ENCODE assay signal across 9 cellular contexts in genomic region chr3:69091389-69092029, GRCh38. TPM values are rescaled to one million over a fixed set of nuclear protein-coding genes. Genes with fewer than 3 reads are reported as not detected.
A peak's percentile ranks its signal among the peaks of the same experiment; 100 is the strongest.
DNase-seq lines count a peak whose midpoint lies in the region; ATAC-seq and TF ChIP-seq lines count a peak whose summit lies in the region.
"Had no signal": no experiment of that assay in that cellular context is flagged by ENCODE, and none has a peak within 500 bp of the region (broad histone marks: within the 10 kb centered on the region; RNA-seq: fewer than 3 reads in every experiment).

No MANE protein-coding gene starts in this region.

- H3K27me3 ChIP-seq in layer of hippocampus (ENCODE audit: control insufficient read depth, insufficient read depth, low read length) (no peaks in the 10 kb centered on the region), thymus (ENCODE audit: control insufficient read depth, insufficient read depth) (no peaks in the 10 kb centered on the region), Caco-2 (replicated peaks; ENCODE audit: control insufficient read depth, insufficient read depth, low read length) (no peaks in the 10 kb centered on the region)

- H3K36me3 ChIP-seq in thymus (ENCODE audit: control insufficient read depth, insufficient read depth) (peaks cover 9% of the 10 kb centered on the region), Caco-2 (ENCODE audit: control insufficient read depth, insufficient read depth, low read length) (no peaks in the 10 kb centered on the region)

- no TSS peak for BruUV-seq in Caco-2 (replicated peaks; lab: Mats Ljungman, UMichigan)

- no peaks in the 10 kb centered on the region for H3K9me3 Mint-ChIP-seq in activated T-cell treated with anti-CD3 and anti-CD28 coated beads, Interleukin-2, amount 50 U/mL, for 4 hours
- no peaks in the 10 kb centered on the region for H3K9me3 Mint-ChIP-seq in Caco-2 (ENCODE audit: unreplicated experiment)

- intact Hi-C loops in Caco-2 (cut with micrococcal nuclease; ENCODE audit: unreplicated experiment): no loop called here

- peaks cover 17% of the 10 kb centered on the region for H3K36me3 Mint-ChIP-seq in activated T-cell treated with anti-CD3 and anti-CD28 coated beads, Interleukin-2, amount 50 U/mL, for 4 hours (ENCODE audit: insufficient read depth)
- H3K36me3 Mint-ChIP-seq in T-helper 17 cell (ENCODE audit: low read depth) (peaks cover 4% of the 10 kb centered on the region), Caco-2 (ENCODE audit: insufficient read depth, unreplicated experiment) (no peaks in the 10 kb centered on the region)

- H3K4me1 ChIP-seq in thymus (ENCODE audit: control insufficient read depth, insufficient read depth, low read length) (peaks cover 37% of the 10 kb centered on the region), Caco-2 (peaks cover 11% of the 10 kb centered on the region)

- H3K9me3 ChIP-seq in T-helper 17 cell (ENCODE audit: control insufficient read depth, low read length, poor library complexity, severe bottlenecking) (no peaks in the 10 kb centered on the region), thymus (ENCODE audit: control insufficient read depth) (no peaks in the 10 kb centered on the region), Caco-2 (no peaks in the 10 kb centered on the region)

- H3K27ac ChIP-seq in layer of hippocampus (ENCODE audit: low read depth, low read length): peak overlapping the region; percentile 40
- H3K27ac ChIP-seq in thymus (ENCODE audit: low read depth): peak overlapping the region; percentile 95

- H3K4me1 Mint-ChIP-seq in activated T-cell treated with anti-CD3 and anti-CD28 coated beads, Interleukin-2, amount 50 U/mL, for 4 hours (ENCODE audit: low read depth): peaks cover 85% of the 10 kb centered on the region
- H3K4me1 Mint-ChIP-seq in T-helper 17 cell (peaks cover 69% of the 10 kb centered on the region), Caco-2 (ENCODE audit: low read depth, unreplicated experiment) (peaks cover 20% of the 10 kb centered on the region)

- WGBS in thymus: 49% methylated on average over 5 of the region's 5 CpGs

- H3K4me3 Mint-ChIP-seq in activated T-cell treated with anti-CD3 and anti-CD28 coated beads, Interleukin-2, amount 50 U/mL, for 4 hours: peak overlapping the region; percentile 66
- peak overlapping the region; percentile 90 for H3K4me3 Mint-ChIP-seq in T-helper 17 cell
- H3K4me3 Mint-ChIP-seq in Caco-2 (ENCODE audit: unreplicated experiment): no peak overlapping the region

- H3K27ac Mint-ChIP-seq in T-helper 17 cell (peak overlapping the region; percentile 97), Caco-2 (ENCODE audit: unreplicated experiment) (no peak overlapping the region)

- TF ChIP-seq CTCF in Caco-2 (IDR thresholded peaks at IDR 0.05; ENCODE audit: insufficient read depth in 1 of 2, low read depth in 1 of 2, low read length in 1 of 2, severe bottlenecking in 1 of 2, unreplicated experiment in 1 of 2): no peak

- no peak for DNase-seq in activated T-cell treated with anti-CD3 and anti-CD28 coated beads, Interleukin-2, amount 50 U/mL, for 4 hours
- DNase-seq in activated T-cell treated with anti-CD3 and anti-CD28 coated beads, Interleukin-2, amount 50 U/mL, for 1 hour: no peak
- no peak for DNase-seq in T-helper 17 cell
- no peak for DNase-seq in NCI-H446 (lab: John Stamatoyannopoulos, UW)
- no peak for DNase-seq in Caco-2
- DNase-seq: kidney had no signal

- no peak for ATAC-seq in activated T-cell treated with anti-CD3 and anti-CD28 coated beads, Interleukin-2, amount 50 U/mL, for 4 hours
- ATAC-seq in T-helper 17 cell (no peak), HG03432 (IDR thresholded peaks at IDR 0.05; ENCODE audit: unreplicated experiment) (no peak)

- H3K27me3 Mint-ChIP-seq in activated T-cell treated with anti-CD3 and anti-CD28 coated beads, Interleukin-2, amount 50 U/mL, for 4 hours (ENCODE audit: low read depth): no peaks in the 10 kb centered on the region
- H3K27me3 Mint-ChIP-seq in T-helper 17 cell (no peaks in the 10 kb centered on the region), Caco-2 (ENCODE audit: insufficient read depth, unreplicated experiment) (no peaks in the 10 kb centered on the region)

- H3K4me3 ChIP-seq in thymus (ENCODE audit: low read length) (no peak overlapping the region), Caco-2 (ENCODE audit: low read depth, low read length) (no peak overlapping the region)

- CTCF ChIA-PET in Caco-2 (lab: Charles Lee): no interaction called here

- POLR2A ChIA-PET in Caco-2 (lab: Charles Lee): interaction anchor here (0.6 to 0.7 kb wide), 2 partner anchors 19 to 376 kb away, joined by 3 to 9 read pairs; no protein-coding TSS in a partner anchor

RNA-seq across cellular contexts. Expression of gene ARL6IP5, which starts 6.8 kb away (rescaled TPM):
- total RNA-seq in activated T-cell treated with anti-CD3 and anti-CD28 coated beads, Interleukin-2, amount 50 U/mL, for 4 hours: 10 to 100 TPM; 50.1 to 58.6 (median 58.5) TPM
- total RNA-seq in T-helper 17 cell (100 to 1,000 TPM; 112 to 118 TPM), Caco-2 (2022) (31.2 and 32.1 TPM in 2 replicates)
- 130 TPM for polyA plus RNA-seq in thymus

RNA-seq across cellular contexts. Expression of gene UBA3, which starts 11.3 kb away (rescaled TPM):
- total RNA-seq in activated T-cell treated with anti-CD3 and anti-CD28 coated beads, Interleukin-2, amount 50 U/mL, for 4 hours: 10 to 100 TPM; 59.3 to 62.6 (median 61.6) TPM
- 10 to 100 TPM; 53.5 to 56.2 TPM for total RNA-seq in T-helper 17 cell
- 89.3 TPM for polyA plus RNA-seq in thymus
- 45.7 and 49.6 TPM in 2 replicates for total RNA-seq in Caco-2 (2022)

RNA-seq across cellular contexts. Expression of gene LMOD3, which starts 30.9 kb away (rescaled TPM):
- total RNA-seq in activated T-cell treated with anti-CD3 and anti-CD28 coated beads, Interleukin-2, amount 50 U/mL, for 4 hours: not detected
- total RNA-seq in T-helper 17 cell (not detected), Caco-2 (2022) (not detected in 2 replicates)
- 0.11 TPM for polyA plus RNA-seq in thymus

RNA-seq across cellular contexts. Expression of gene TMF1, which starts 39.4 kb away (rescaled TPM):
- 10 to 100 TPM; 21.0 to 27.4 (median 23.6) TPM for total RNA-seq in activated T-cell treated with anti-CD3 and anti-CD28 coated beads, Interleukin-2, amount 50 U/mL, for 4 hours
- total RNA-seq in T-helper 17 cell (10 to 100 TPM; 68.1 to 84.5 TPM), Caco-2 (2022) (30.2 and 35.0 TPM in 2 replicates)
- 13.6 TPM for polyA plus RNA-seq in thymus
